In genomic region chr11:61362542-61362875, GRCh38 we compare ENCODE assay signal across 8 cellular contexts. TPM values are rescaled to one million over a fixed set of nuclear protein-coding genes. Genes with fewer than 3 reads are reported as not detected.
DNase-seq lines count a peak whose midpoint lies in the region; ATAC-seq and TF ChIP-seq lines count a peak whose summit lies in the region.

No MANE protein-coding gene starts in this region.

- no peaks in the 10 kb centered on the region for H3K27me3 ChIP-seq in neutrophil

- no peaks in the 10 kb centered on the region for H3K9me3 ChIP-seq in neutrophil

- peaks cover 35% of the 10 kb centered on the region for H3K36me3 Mint-ChIP-seq in activated CD4-positive, alpha-beta memory T cell treated with anti-CD3 and anti-CD28 coated beads, Interleukin-2, amount 10 ng/mL, durations not matched to agents 7 days and 5 days (ENCODE audit: low read depth)

- POLR2A ChIA-PET in activated CD4-positive, alpha-beta memory T cell treated with anti-CD3 and anti-CD28 coated beads, Interleukin-2, amount 10 ng/mL, durations not matched to agents 7 days and 5 days (lab: Charles Lee), result interaction anchor here (0.6 to 5.3 kb wide), 33 partner anchors 8 to 1479 kb away, joined by 3 to 118 read pairs (median 4); partner anchors contain the start of genes CPSF7, DDB1, FTH1 and SDHAF2

- H3K27me3 Mint-ChIP-seq in activated CD4-positive, alpha-beta memory T cell treated with anti-CD3 and anti-CD28 coated beads, Interleukin-2, amount 10 ng/mL, durations not matched to agents 7 days and 5 days, result no peaks in the 10 kb centered on the region

- no peak for TF ChIP-seq CTCF in neutrophil (IDR thresholded peaks at IDR 0.05)

- H3K4me3 Mint-ChIP-seq in activated CD4-positive, alpha-beta memory T cell treated with anti-CD3 and anti-CD28 coated beads, Interleukin-2, amount 10 ng/mL, durations not matched to agents 7 days and 5 days, result peak overlapping the region; percentile 98

- DNase-seq in EL (peak; percentile 43), LHCN-M2 (ENCODE audit: low read depth) (peak; percentile 46), fibroblast of gingiva (ENCODE audit: low read depth) (peak; percentile 46), NCI-H1930 (lab: John Stamatoyannopoulos, UW) (no peak)
- peak; percentile 53 for DNase-seq in activated CD4-positive, alpha-beta memory T cell treated with anti-CD3 and anti-CD28 coated beads, Interleukin-2, amount 10 ng/mL, durations not matched to agents 7 days and 5 days

- CTCF ChIA-PET in activated CD4-positive, alpha-beta memory T cell treated with anti-CD3 and anti-CD28 coated beads, Interleukin-2, amount 10 ng/mL, durations not matched to agents 7 days and 5 days (lab: Charles Lee), result interaction anchor here (0.9 to 10.0 kb wide), 10 partner anchors 12 to 449 kb away, joined by 3 to 153 read pairs (median 5); partner anchors contain the start of genes CPSF7, DDB1, SDHAF2 and TKFC

- no peaks in the 10 kb centered on the region for H3K9me3 Mint-ChIP-seq in activated CD4-positive, alpha-beta memory T cell treated with anti-CD3 and anti-CD28 coated beads, Interleukin-2, amount 10 ng/mL, durations not matched to agents 7 days and 5 days

- no peak for ATAC-seq in GM21390 (IDR thresholded peaks at IDR 0.05; ENCODE audit: unreplicated experiment)
- no peak for ATAC-seq in GM21528 (IDR thresholded peaks at IDR 0.05; ENCODE audit: low FRiP score, unreplicated experiment)

- H3K4me1 ChIP-seq in neutrophil (ENCODE audit: control insufficient read depth in 1 of 2, insufficient read depth in 1 of 2, low read depth in 1 of 2, low read length in 1 of 2), result peaks cover 28 to 32% of the 10 kb centered on the region in 2 experiments

- H3K4me3 ChIP-seq in neutrophil (ENCODE audit: low read depth in 1 of 2, low read length in 1 of 2), result peak overlapping the region; percentile 96 to 99

- peaks cover 27% of the 10 kb centered on the region for H3K36me3 ChIP-seq in neutrophil

- H3K4me1 Mint-ChIP-seq in activated CD4-positive, alpha-beta memory T cell treated with anti-CD3 and anti-CD28 coated beads, Interleukin-2, amount 10 ng/mL, durations not matched to agents 7 days and 5 days, result peaks cover 41% of the 10 kb centered on the region

- H3K27ac ChIP-seq in neutrophil, result peak overlapping the region; percentile 98

- H3K27ac Mint-ChIP-seq in activated CD4-positive, alpha-beta memory T cell treated with anti-CD3 and anti-CD28 coated beads, Interleukin-2, amount 10 ng/mL, durations not matched to agents 7 days and 5 days, result peak overlapping the region; percentile 97

RNA-seq across cellular contexts. Expression of gene TMEM138, which starts 0.3 kb away (rescaled TPM):
- 66.3 and 70.2 TPM in 2 replicates for total RNA-seq in LHCN-M2 (2014; rRNA removed)
- 119 TPM for polyA plus RNA-seq in LHCN-M2 (2012)
- total RNA-seq in activated CD4-positive, alpha-beta memory T cell treated with anti-CD3 and anti-CD28 coated beads, Interleukin-2, amount 10 ng/mL, durations not matched to agents 7 days and 5 days, result 10 to 100 TPM; 45.5 to 50.0 TPM

RNA-seq across cellular contexts. Expression of gene CYB561A3, which starts 0.8 kb away (rescaled TPM):
- 97.0 and 135 TPM in 2 replicates for total RNA-seq in LHCN-M2 (2014; rRNA removed)
- polyA plus RNA-seq in LHCN-M2 (2012), result 107 TPM
- 10 to 100 TPM; 36.0 to 38.6 TPM for total RNA-seq in activated CD4-positive, alpha-beta memory T cell treated with anti-CD3 and anti-CD28 coated beads, Interleukin-2, amount 10 ng/mL, durations not matched to agents 7 days and 5 days

RNA-seq across cellular contexts. Expression of gene TKFC, which starts 29.5 kb away (rescaled TPM):
- total RNA-seq in LHCN-M2 (2014; rRNA removed), result 39.5 and 41.4 TPM in 2 replicates
- 23.7 TPM for polyA plus RNA-seq in LHCN-M2 (2012)
- 10 to 100 TPM; 49.6 to 51.5 TPM for total RNA-seq in activated CD4-positive, alpha-beta memory T cell treated with anti-CD3 and anti-CD28 coated beads, Interleukin-2, amount 10 ng/mL, durations not matched to agents 7 days and 5 days

RNA-seq across cellular contexts. Expression of gene DDB1, which starts 29.6 kb away (rescaled TPM):
- total RNA-seq in LHCN-M2 (2014; rRNA removed), result 205 and 231 TPM in 2 replicates
- polyA plus RNA-seq in LHCN-M2 (2012), result 168 TPM
- 100 to 1,000 TPM; 166 to 174 TPM for total RNA-seq in activated CD4-positive, alpha-beta memory T cell treated with anti-CD3 and anti-CD28 coated beads, Interleukin-2, amount 10 ng/mL, durations not matched to agents 7 days and 5 days

RNA-seq across cellular contexts. Expression of gene TMEM216, which starts 29.9 kb away (rescaled TPM):
- total RNA-seq in LHCN-M2 (2014; rRNA removed), result 10.6 and 16.2 TPM in 2 replicates
- 9.0 TPM for polyA plus RNA-seq in LHCN-M2 (2012)
- 1 to 10 TPM; 7.6 to 9.3 TPM for total RNA-seq in activated CD4-positive, alpha-beta memory T cell treated with anti-CD3 and anti-CD28 coated beads, Interleukin-2, amount 10 ng/mL, durations not matched to agents 7 days and 5 days

Comparison
In these comparisons a context has a peak if more than half of its experiments do, and no peak if none do; other contexts are left out.
1. DNase-seq: peak in EL (single experiment), LHCN-M2 (single experiment), activated CD4-positive, alpha-beta memory T cell treated with anti-CD3 and anti-CD28 coated beads, Interleukin-2, amount 10 ng/mL, durations not matched to agents 7 days and 5 days (single experiment) and fibroblast of gingiva (single experiment); none in NCI-H1930 (0 of 2).